Comparison of ENCODE assay signal across 23 cellular contexts in the genomic region with DNA sequence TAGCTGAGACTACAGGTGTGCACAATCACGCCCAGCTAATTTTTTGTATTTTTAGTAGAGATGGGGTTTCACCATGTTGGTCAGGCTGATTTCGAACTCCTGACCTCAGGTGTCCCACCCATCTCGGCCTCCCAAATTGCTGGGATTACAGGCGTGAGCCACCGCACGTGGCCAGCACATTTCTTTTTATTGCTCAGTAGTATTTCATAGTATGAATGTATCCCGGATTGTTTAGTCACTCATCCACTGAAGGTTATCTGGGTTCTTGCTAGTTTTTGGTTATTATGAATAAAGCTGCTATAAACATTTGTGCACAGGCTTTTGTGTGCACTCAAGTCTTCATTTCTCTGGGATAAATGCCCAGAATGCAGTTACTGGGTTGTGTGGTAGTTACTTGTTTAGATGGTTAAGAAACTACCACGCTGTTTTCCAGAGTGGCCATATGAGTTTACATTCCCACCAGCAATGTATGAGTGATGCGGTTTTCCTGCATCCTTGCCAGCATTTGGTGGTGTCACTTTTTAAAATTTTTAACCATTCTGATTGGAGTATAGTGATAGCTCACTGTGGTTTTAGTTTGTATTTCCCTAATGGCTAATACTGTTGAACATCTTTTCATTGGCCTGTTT.
"Had no signal": no experiment of that assay in that cellular context is flagged by ENCODE, and none has a peak within 500 bp of the region (broad histone marks: within the 10 kb centered on the region; RNA-seq: fewer than 3 reads in every experiment).

No MANE protein-coding gene starts in this region.

- H3K9me3 ChIP-seq: esophagus muscularis mucosa, neutrophil, sigmoid colon, testis had no signal

- H3K27ac Mint-ChIP-seq: dendritic cell treated with granulocyte-macrophage colony-stimulating factor and Interleukin-4, amounts not matched to agents 40 ng/mL and 50 ng/mL, for 4 days; effector memory CD8-positive, alpha-beta T cell; naive thymus-derived CD4-positive, alpha-beta T cell; stimulated activated naive B cell treated with anti-CD40 and anti-IgM and Interleukin-4, amounts not matched to agents 10 μg/mL and 1 μg/mL and 100 μg/mL, for 72 hours; stimulated activated naive CD8-positive, alpha-beta T cell treated with anti-CD3 and anti-CD28 coated beads, Interleukin-15, amount 100 ng/mL, for 72 hours had no signal

- H3K9me3 Mint-ChIP-seq: dendritic cell treated with granulocyte-macrophage colony-stimulating factor and Interleukin-4, amounts not matched to agents 40 ng/mL and 50 ng/mL, for 4 days; stimulated activated naive CD8-positive, alpha-beta T cell treated with anti-CD3 and anti-CD28 coated beads, Interleukin-15, amount 100 ng/mL, for 72 hours had no signal

- H3K4me1 Mint-ChIP-seq: naive thymus-derived CD4-positive, alpha-beta T cell; stimulated activated naive B cell treated with anti-CD40 and anti-IgM and Interleukin-4, amounts not matched to agents 10 μg/mL and 1 μg/mL and 100 μg/mL, for 72 hours; stimulated activated naive CD8-positive, alpha-beta T cell treated with anti-CD3 and anti-CD28 coated beads, Interleukin-15, amount 100 ng/mL, for 72 hours had no signal

- H3K36me3 Mint-ChIP-seq: stimulated activated naive B cell treated with anti-CD40 and anti-IgM and Interleukin-4, amounts not matched to agents 10 μg/mL and 1 μg/mL and 100 μg/mL, for 72 hours had no signal

- H3K27ac ChIP-seq: epithelial cell of prostate, esophagus muscularis mucosa, heart left ventricle, neutrophil, right atrium auricular region, sigmoid colon, skin epidermis, testis, tibial nerve had no signal

- H3K36me3 ChIP-seq: esophagus muscularis mucosa, heart left ventricle, neutrophil, right atrium auricular region, sigmoid colon, tibial nerve had no signal

- ATAC-seq: effector memory CD8-positive, alpha-beta T cell; heart left ventricle; left colon; left ventricle myocardium superior; naive thymus-derived CD4-positive, alpha-beta T cell; stimulated activated naive B cell treated with anti-CD40 and anti-IgM and Interleukin-4, amounts not matched to agents 10 μg/mL and 1 μg/mL and 100 μg/mL, for 72 hours; stimulated activated naive CD8-positive, alpha-beta T cell treated with anti-CD3 and anti-CD28 coated beads, Interleukin-15, amount 100 ng/mL, for 72 hours had no signal

- FAIRE-seq: colon, frontal cortex had no signal

- DNase-seq: effector memory CD8-positive, alpha-beta T cell; heart left ventricle; hippocampal formation; left colon; left ventricle myocardium superior; mesendoderm; naive thymus-derived CD4-positive, alpha-beta T cell; sigmoid colon; stimulated activated CD4-positive, alpha-beta T cell treated with anti-CD3 and anti-CD28 coated beads, Interleukin-2, amount 100 ng/mL, for 24 hours; stimulated activated CD4-positive, alpha-beta T cell treated with anti-CD3 and anti-CD28 coated beads, Interleukin-4, amount 100 ng/mL, for 4 hours; stimulated activated naive B cell treated with anti-CD40 and anti-IgM and Interleukin-4, amounts not matched to agents 10 μg/mL and 1 μg/mL and 100 μg/mL, for 72 hours; stimulated activated naive CD8-positive, alpha-beta T cell treated with anti-CD3 and anti-CD28 coated beads, Interleukin-15, amount 100 ng/mL, for 72 hours; testis had no signal

- H3K4me3 ChIP-seq: esophagus muscularis mucosa, heart left ventricle, lung, right atrium auricular region, sigmoid colon, skin epidermis, testis, tibial nerve had no signal

- H3K4me1 ChIP-seq: esophagus muscularis mucosa, heart left ventricle, right atrium auricular region had no signal

- H3K27me3 ChIP-seq: heart left ventricle, right atrium auricular region, sigmoid colon, testis, tibial nerve had no signal

- H3K4me3 Mint-ChIP-seq: dendritic cell treated with granulocyte-macrophage colony-stimulating factor and Interleukin-4, amounts not matched to agents 40 ng/mL and 50 ng/mL, for 4 days; effector memory CD8-positive, alpha-beta T cell; naive thymus-derived CD4-positive, alpha-beta T cell; stimulated activated naive B cell treated with anti-CD40 and anti-IgM and Interleukin-4, amounts not matched to agents 10 μg/mL and 1 μg/mL and 100 μg/mL, for 72 hours; stimulated activated naive CD8-positive, alpha-beta T cell treated with anti-CD3 and anti-CD28 coated beads, Interleukin-15, amount 100 ng/mL, for 72 hours had no signal
